ENCODE assay signal across 9 cellular contexts in genomic region chr19:50415661-50416033, GRCh38. TPM values are rescaled to one million over a fixed set of nuclear protein-coding genes. Genes with fewer than 3 reads are reported as not detected.
DNase-seq lines count a peak whose midpoint lies in the region; ATAC-seq and TF ChIP-seq lines count a peak whose summit lies in the region.
"Had no signal": no experiment of that assay in that cellular context is flagged by ENCODE, and none has a peak within 500 bp of the region (broad histone marks: within the 10 kb centered on the region; RNA-seq: fewer than 3 reads in every experiment).

No MANE protein-coding gene starts in this region.

- TF ChIP-seq CTCF in progenitor cell of endocrine pancreas (IDR thresholded peaks at IDR 0.05; ENCODE audit: unreplicated experiment) = no peak

- H3K36me3 Mint-ChIP-seq in progenitor cell of endocrine pancreas (ENCODE audit: insufficient read depth) = peaks cover 4% of the 10 kb centered on the region

- ATAC-seq in GM18873 (IDR thresholded peaks at IDR 0.05; ENCODE audit: low FRiP score, unreplicated experiment) (peak; percentile 38), HG02678 (IDR thresholded peaks at IDR 0.05; ENCODE audit: unreplicated experiment) (peak; percentile 49)

- peak; percentile 78 for DNase-seq in NOMO-1 treated with dmso at 0.1 percent for 144 hours (lab: John Stamatoyannopoulos, UW; ENCODE audit: unreplicated experiment)
- DNase-seq in medulla oblongata (ENCODE audit: extremely low spot score) = peak; percentile 17
- no peak for DNase-seq in progenitor cell of endocrine pancreas (ENCODE audit: low spot score, unreplicated experiment)
- DNase-seq in NCI-H524 treated with DMSO at 0.1 percent for 48 hours (lab: John Stamatoyannopoulos, UW) = no peak
- DNase-seq in activated gamma-delta T cell (lab: John Stamatoyannopoulos, UW) = no peak
- DNase-seq in glomerular visceral epithelial cell (ENCODE audit: extremely low spot score) = no peak

- H3K27ac Mint-ChIP-seq in progenitor cell of endocrine pancreas = no peak overlapping the region

- no peak overlapping the region for H3K4me3 Mint-ChIP-seq in progenitor cell of endocrine pancreas (ENCODE audit: low read depth)

- H3K27me3 Mint-ChIP-seq in progenitor cell of endocrine pancreas = peaks cover 19% of the 10 kb centered on the region

- peaks cover 9% of the 10 kb centered on the region for H3K4me1 Mint-ChIP-seq in progenitor cell of endocrine pancreas (ENCODE audit: low read depth)

- no peaks in the 10 kb centered on the region for H3K9me3 Mint-ChIP-seq in progenitor cell of endocrine pancreas (ENCODE audit: low read depth)

RNA-seq across cellular contexts. Expression of gene SPIB, which starts 3.1 kb away (rescaled TPM):
- total RNA-seq in progenitor cell of endocrine pancreas = 1.7 and 2.5 TPM in 2 replicates
- total RNA-seq: endothelial cell of umbilical vein had no signal

RNA-seq across cellular contexts. Expression of gene MYBPC2, which starts 17.0 kb away (rescaled TPM):
- total RNA-seq in progenitor cell of endocrine pancreas = 1.6 and 2.1 TPM in 2 replicates
- total RNA-seq: endothelial cell of umbilical vein had no signal

RNA-seq across cellular contexts. Expression of gene POLD1, which starts 31.5 kb away (rescaled TPM):
- total RNA-seq in progenitor cell of endocrine pancreas = 91.4 and 99.5 TPM in 2 replicates

RNA-seq across cellular contexts. Expression of gene NR1H2, which starts 39.4 kb away (rescaled TPM):
- total RNA-seq in progenitor cell of endocrine pancreas = 28.3 and 29.1 TPM in 2 replicates

RNA-seq across cellular contexts. Expression of gene NAPSA, which starts 50.2 kb away (rescaled TPM):
- 2.3 and 2.7 TPM in 2 replicates for total RNA-seq in progenitor cell of endocrine pancreas
- total RNA-seq: endothelial cell of umbilical vein had no signal

Comparison
In these comparisons a context has a peak if more than half of its experiments do, and no peak if none do; other contexts are left out.
1. DNase-seq: peak in NOMO-1 treated with dmso at 0.1 percent for 144 hours (single experiment) and medulla oblongata (single experiment); none in progenitor cell of endocrine pancreas (single experiment), NCI-H524 treated with DMSO at 0.1 percent for 48 hours (single experiment), activated gamma-delta T cell (single experiment) and glomerular visceral epithelial cell (single experiment).